In the genomic region with DNA sequence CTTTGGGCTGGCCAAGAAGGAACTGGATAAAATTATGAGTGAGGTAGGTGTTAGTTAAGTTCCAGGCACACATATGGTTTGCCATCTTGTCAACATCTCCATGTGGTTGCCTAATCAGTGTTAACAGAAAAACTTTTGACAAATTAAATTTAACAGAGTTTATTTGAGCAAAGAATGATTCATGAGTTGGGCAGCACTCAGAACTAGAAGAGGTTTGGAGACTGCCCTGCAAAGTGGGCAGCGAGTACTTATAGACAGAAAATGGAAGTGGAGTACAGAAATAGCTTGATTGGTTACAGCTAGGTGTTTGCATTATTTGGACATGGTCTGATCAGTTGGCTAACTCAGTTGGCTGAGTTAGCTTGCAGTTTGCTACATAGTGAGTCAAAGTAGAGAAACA, we compare ENCODE assay signal across 35 cellular contexts. TPM values are rescaled to one million over a fixed set of nuclear protein-coding genes. Genes with fewer than 3 reads are reported as not detected.
DNase-seq lines count a peak whose midpoint lies in the region; ATAC-seq, FAIRE-seq and TF ChIP-seq lines count a peak whose summit lies in the region.
"Had no signal": no experiment of that assay in that cellular context is flagged by ENCODE, and none has a peak within 500 bp of the region (broad histone marks: within the 10 kb centered on the region; RNA-seq: fewer than 3 reads in every experiment).

No MANE protein-coding gene starts in this region.

- H3K4me1 ChIP-seq in HEK293 (ENCODE audit: control insufficient read depth, insufficient read depth, low read length) = no peaks in the 10 kb centered on the region
- H3K4me1 ChIP-seq: A549, BE2C, Caco-2 had no signal

- POLR2A ChIA-PET in HEK293 (lab: Yijun Ruan, JAX) = no interaction called here

- TF ChIP-seq CTCF in HEK293 (tag by site-specific recombination; IDR thresholded peaks at IDR 0.05) (no peak), bronchial epithelial cell (IDR thresholded peaks at IDR 0.05; ENCODE audit: insufficient read depth, low read length, severe bottlenecking) (no peak), epithelial cell of esophagus (IDR thresholded peaks at IDR 0.05; ENCODE audit: insufficient read depth, low read depth, low read length, missing control alignments) (no peak)

- no peak for FAIRE-seq in bronchial epithelial cell (lab: Jason Lieb, UNC)
- FAIRE-seq: A204.1, A549, D721Med had no signal

- peak; percentile 3 for DNase-seq in bronchial epithelial cell (ENCODE audit: low read depth)
- peak; percentile 23 for DNase-seq in epithelial cell of esophagus (ENCODE audit: low read depth)
- DNase-seq in islet precursor cell = peak; percentile 2
- DNase-seq in hepatic stellate cell (ENCODE audit: low spot score) = no peak
- DNase-seq: 8988T; ACHN; AML-193; BE2C; C1 segment of cervical spinal cord; Caco-2; Calu3; CD4-positive, alpha-beta memory T cell; CD4-positive, alpha-beta T cell; CD4-positive, CD25-positive, alpha-beta regulatory T cell; CD8-positive, alpha-beta memory T cell; CD8-positive, alpha-beta T cell; COR-L47; DMS 273 treated with DMSO at 0.1 percent for 48 hours; DMS153; DMS53; DMS79; DMS79 treated with DMSO at 0.1 percent for 48 hours; DND-41; EL had no signal

- no peaks in the 10 kb centered on the region for H3K9me3 ChIP-seq in HEK293 (ENCODE audit: control insufficient read depth, insufficient read depth, low read depth, low read length)
- H3K9me3 ChIP-seq: A549, BE2C, BLaER1, Caco-2 had no signal

- CTCF ChIA-PET in HEK293 (lab: Yijun Ruan, JAX) = no interaction called here

- H3K27ac ChIP-seq in HEK293 (ENCODE audit: extremely low read depth, low read depth, low read length) = no peak overlapping the region
- H3K27ac ChIP-seq: 22Rv1; A549; BLaER1; BLaER1 treated with 17β-estradiol and CSF1 and Interleukin-3, amounts not matched to agents 10 nM and 100 nM; C4-2B had no signal

- H3K4me3 ChIP-seq in HEK293 (ENCODE audit: low read depth, low read length) (no peak overlapping the region), bronchial epithelial cell (ENCODE audit: low read depth, low read length) (no peak overlapping the region), epithelial cell of esophagus (ENCODE audit: low read length) (no peak overlapping the region)
- H3K4me3 ChIP-seq: A549; BLaER1; BLaER1 treated with 17β-estradiol and CSF1 and Interleukin-3, amounts not matched to agents 10 nM and 100 nM had no signal

- H3K36me3 ChIP-seq in HEK293 (ENCODE audit: control insufficient read depth in 2 of 2, insufficient read depth in 1 of 2, low read length in 2 of 2) (no peaks in the 10 kb centered on the region), bronchial epithelial cell (ENCODE audit: control insufficient read depth, insufficient read depth, low read length) (no peaks in the 10 kb centered on the region)
- H3K36me3 ChIP-seq: BE2C; BLaER1; BLaER1 treated with 17β-estradiol and CSF1 and Interleukin-3, amounts not matched to agents 10 nM and 100 nM had no signal

- H3K27me3 ChIP-seq in bronchial epithelial cell (ENCODE audit: control insufficient read depth, insufficient read depth, low read length) = no peaks in the 10 kb centered on the region
- H3K27me3 ChIP-seq: BE2C had no signal

- no peak for ATAC-seq in HG03342 (IDR thresholded peaks at IDR 0.05; ENCODE audit: unreplicated experiment)
- ATAC-seq in GM21576 (IDR thresholded peaks at IDR 0.05; ENCODE audit: unreplicated experiment) = no peak
- no peak for ATAC-seq in GM21367 (IDR thresholded peaks at IDR 0.05; ENCODE audit: unreplicated experiment)
- ATAC-seq: A549; CD8-positive, alpha-beta T cell had no signal

TF ChIP-seq in HEK293, 187 proteins besides CTCF, POLR2A, EP300 and RAD21:
- TF ChIP-seq ZNF549 (tag by site-specific recombination; IDR thresholded peaks at IDR 0.05) = peak; percentile 96
- TF ChIP-seq HOXC10 (CRISPR knock-in tag; IDR thresholded peaks at IDR 0.05) = no peak
- TF ChIP-seq ZNF48 (tag by site-specific recombination; IDR thresholded peaks at IDR 0.05) = no peak
- no peak for TF ChIP-seq ZBTB17 (tag by site-specific recombination; IDR thresholded peaks at IDR 0.05)
- no peak for TF ChIP-seq SP2 (tag by site-specific recombination; IDR thresholded peaks at IDR 0.05)

RNA-seq across cellular contexts. Expression of gene AGK, which starts 37.5 kb away (rescaled TPM):
- total RNA-seq in bronchial epithelial cell = 18.4 and 24.3 TPM in 2 replicates
